Comparison of ENCODE assay signal across 23 cellular contexts in genomic region chr12:94698553-94698952, GRCh38. TPM values are rescaled to one million over a fixed set of nuclear protein-coding genes. Genes with fewer than 3 reads are reported as not detected.
A peak's percentile ranks its signal among the peaks of the same experiment; 100 is the strongest.
DNase-seq lines count a peak whose midpoint lies in the region; ATAC-seq and TF ChIP-seq lines count a peak whose summit lies in the region.
"Had no signal": no experiment of that assay in that cellular context is flagged by ENCODE, and none has a peak within 500 bp of the region (broad histone marks: within the 10 kb centered on the region; RNA-seq: fewer than 3 reads in every experiment).

No MANE protein-coding gene starts in this region.

- H3K9me3 ChIP-seq in tibial artery: no peaks in the 10 kb centered on the region
- H3K9me3 ChIP-seq: A549, BE2C had no signal

- H3K36me3 Mint-ChIP-seq in stimulated activated naive B cell treated with anti-CD40 and anti-IgM and Interleukin-4, amounts not matched to agents 10 μg/mL and 1 μg/mL and 100 μg/mL, for 72 hours: peaks cover 20 to 61% of the 10 kb centered on the region in 2 donors

- ATAC-seq in left ventricle myocardium superior: peak; percentile 53
- no peak for ATAC-seq in Right ventricle myocardium inferior
- ATAC-seq in stimulated activated naive B cell treated with anti-CD40 and anti-IgM and Interleukin-4, amounts not matched to agents 10 μg/mL and 1 μg/mL and 100 μg/mL, for 72 hours (replicated peaks): no peak
- ATAC-seq: A549, GM12878, GM23338, HCT116 had no signal

- peak overlapping the region; percentile 72 to 74 for H3K27ac ChIP-seq in tibial artery
- H3K27ac ChIP-seq: A549; BLaER1 treated with 17β-estradiol and CSF1 and Interleukin-3, amounts not matched to agents 10 nM and 100 nM had no signal

- peaks cover 0 to 38% (median 14%) of the 10 kb centered on the region in 4 donors for H3K4me1 ChIP-seq in tibial artery
- H3K4me1 ChIP-seq: A549; BE2C; BLaER1 treated with 17β-estradiol and CSF1 and Interleukin-3, amounts not matched to agents 10 nM and 100 nM had no signal

- H3K27ac Mint-ChIP-seq in stimulated activated naive B cell treated with anti-CD40 and anti-IgM and Interleukin-4, amounts not matched to agents 10 μg/mL and 1 μg/mL and 100 μg/mL, for 72 hours: peak overlapping the region; percentile 14
- H3K27ac Mint-ChIP-seq: CD4-positive, alpha-beta T cell; CD8-positive, alpha-beta memory T cell; GM23338; H9 had no signal

- H3K4me1 Mint-ChIP-seq in stimulated activated naive B cell treated with anti-CD40 and anti-IgM and Interleukin-4, amounts not matched to agents 10 μg/mL and 1 μg/mL and 100 μg/mL, for 72 hours: peaks cover 13 to 27% of the 10 kb centered on the region in 2 donors
- H3K4me1 Mint-ChIP-seq: H9 had no signal

- no peak for TF ChIP-seq CTCF in tibial artery (IDR thresholded peaks at IDR 0.05)

- no peaks in the 10 kb centered on the region for H3K27me3 Mint-ChIP-seq in stimulated activated naive B cell treated with anti-CD40 and anti-IgM and Interleukin-4, amounts not matched to agents 10 μg/mL and 1 μg/mL and 100 μg/mL, for 72 hours

- peaks cover 0 to 6% of the 10 kb centered on the region in 2 donors for H3K9me3 Mint-ChIP-seq in stimulated activated naive B cell treated with anti-CD40 and anti-IgM and Interleukin-4, amounts not matched to agents 10 μg/mL and 1 μg/mL and 100 μg/mL, for 72 hours
- H3K9me3 Mint-ChIP-seq: CD4-positive, alpha-beta T cell; CD8-positive, alpha-beta memory T cell; GM23338; H9 had no signal

- no peaks in the 10 kb centered on the region for H3K27me3 ChIP-seq in tibial artery
- H3K27me3 ChIP-seq: BE2C; BLaER1 treated with 17β-estradiol and CSF1 and Interleukin-3, amounts not matched to agents 10 nM and 100 nM had no signal

- no peak overlapping the region for H3K4me3 Mint-ChIP-seq in stimulated activated naive B cell treated with anti-CD40 and anti-IgM and Interleukin-4, amounts not matched to agents 10 μg/mL and 1 μg/mL and 100 μg/mL, for 72 hours
- H3K4me3 Mint-ChIP-seq: CD14-positive monocyte; CD4-positive, alpha-beta T cell; CD8-positive, alpha-beta memory T cell; GM23338; H9 had no signal

- DNase-seq in left ventricle myocardium superior (no peak), Right ventricle myocardium inferior (ENCODE audit: missing footprints) (no peak), tibial artery (peak in 1 of 2 donors; percentile 81), NCI-H1105 (lab: John Stamatoyannopoulos, UW) (no peak), NCI-H146 (lab: John Stamatoyannopoulos, UW) (no peak)
- DNase-seq in stimulated activated naive B cell treated with anti-CD40 and anti-IgM and Interleukin-4, amounts not matched to agents 10 μg/mL and 1 μg/mL and 100 μg/mL, for 72 hours: no peak
- DNase-seq: 8988T; ACHN; AML-193; BE2C; CD4-positive, alpha-beta T cell; CD8-positive, alpha-beta memory T cell; DMS 273 treated with DMSO at 0.1 percent for 48 hours; DMS79; EL; GDM1; H9 had no signal

- intact Hi-C loops in left ventricle myocardium superior (cut with micrococcal nuclease) (no loop called here), Right ventricle myocardium inferior (cut with DNase I) (no loop called here), tibial artery (cut with DNase I; ENCODE audit: low total_unique reads) (no loop called here)

- no peaks in the 10 kb centered on the region for H3K36me3 ChIP-seq in tibial artery
- H3K36me3 ChIP-seq: BE2C; BLaER1 treated with 17β-estradiol and CSF1 and Interleukin-3, amounts not matched to agents 10 nM and 100 nM had no signal

- H3K4me3 ChIP-seq in tibial artery: no peak overlapping the region
- H3K4me3 ChIP-seq: A549; BLaER1 treated with 17β-estradiol and CSF1 and Interleukin-3, amounts not matched to agents 10 nM and 100 nM; GM12878; GM23338 had no signal

RNA-seq across cellular contexts. Expression of gene TMCC3, which starts 48.2 kb away (rescaled TPM):
- 2.2 TPM for total RNA-seq in left ventricle myocardium superior
- 1.5 TPM for total RNA-seq in Right ventricle myocardium inferior
